ENCODE assay signal across 26 cellular contexts in the genomic region with DNA sequence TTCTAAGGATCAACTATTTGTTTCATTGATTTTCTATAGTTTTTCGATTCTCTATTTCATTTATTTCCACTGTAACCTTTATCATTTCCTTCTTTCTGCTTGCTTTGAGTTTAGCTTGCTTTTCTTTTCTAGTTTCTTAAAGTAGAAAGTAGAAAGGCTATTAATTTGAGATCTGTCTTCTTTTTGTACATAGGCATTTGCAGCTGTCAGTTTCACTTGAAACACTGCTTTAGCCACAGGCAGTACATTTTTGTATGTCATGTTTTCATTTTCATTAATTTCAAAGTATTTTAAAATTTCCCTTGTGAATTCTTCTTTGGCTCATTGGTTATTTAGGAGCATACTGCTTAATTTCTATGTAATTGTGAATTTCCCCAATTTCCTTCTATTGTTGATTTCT.
DNase-seq lines count a peak whose midpoint lies in the region; ATAC-seq and TF ChIP-seq lines count a peak whose summit lies in the region.
"Had no signal": no experiment of that assay in that cellular context is flagged by ENCODE, and none has a peak within 500 bp of the region (broad histone marks: within the 10 kb centered on the region; RNA-seq: fewer than 3 reads in every experiment).

No MANE protein-coding gene starts in this region.

- POLR2A ChIA-PET in activated CD4-positive, alpha-beta T cell treated with anti-CD3 and anti-CD28 coated beads for 36 hours (lab: Charles Lee) = no interaction called here
- POLR2A ChIA-PET in CD4-positive, alpha-beta T cell (lab: Charles Lee) = interaction anchor here (1.4 to 2.6 kb wide), 2 partner anchors 12 to 39 kb away, joined by 3 to 8 read pairs; no protein-coding TSS in a partner anchor

- no peaks in the 10 kb centered on the region for H3K27me3 ChIP-seq in CD4-positive, alpha-beta T cell (ENCODE audit: control insufficient read depth, insufficient read depth, low read length)
- H3K27me3 ChIP-seq: neural progenitor cell, tibial artery had no signal

- CTCF ChIA-PET in activated CD4-positive, alpha-beta T cell treated with anti-CD3 and anti-CD28 coated beads for 36 hours (lab: Charles Lee) = interaction anchor here (0.6 kb wide), 2 partner anchors 29 to 153 kb away, joined by 3 read pairs; no protein-coding TSS in a partner anchor
- CTCF ChIA-PET in CD4-positive, alpha-beta T cell (lab: Charles Lee) = no interaction called here

- ATAC-seq in activated CD4-positive, alpha-beta T cell treated with anti-CD3 and anti-CD28 coated beads for 36 hours = no peak
- ATAC-seq in CD4-positive, alpha-beta T cell (ENCODE audit: poor library complexity) = no peak
- ATAC-seq in HG02798 (IDR thresholded peaks at IDR 0.05; ENCODE audit: poor library complexity, unreplicated experiment) = peak; percentile 65
- no peak for ATAC-seq in HG03520 (IDR thresholded peaks at IDR 0.05; ENCODE audit: unreplicated experiment)
- ATAC-seq: sciatic nerve had no signal

- H3K36me3 Mint-ChIP-seq in activated CD4-positive, alpha-beta T cell treated with anti-CD3 and anti-CD28 coated beads for 36 hours (ENCODE audit: low read depth) = peaks cover 9% of the 10 kb centered on the region
- H3K36me3 Mint-ChIP-seq in CD4-positive, alpha-beta T cell (ENCODE audit: low read depth) = peaks cover 12% of the 10 kb centered on the region
- peaks cover 0 to 3% (median 0%) of the 10 kb centered on the region in 3 donors for H3K36me3 Mint-ChIP-seq in immature natural killer cell
- H3K36me3 Mint-ChIP-seq: neural progenitor cell had no signal

- no peak for TF ChIP-seq CTCF in CD4-positive, alpha-beta T cell (IDR thresholded peaks at IDR 0.05)

- DNase-seq in activated CD4-positive, alpha-beta T cell treated with anti-CD3 and anti-CD28 coated beads for 36 hours = no peak
- DNase-seq in activated CD4-positive, alpha-beta T cell treated with anti-CD3 and anti-CD28 coated beads, Interleukin-2, amount 50 U/mL, for 1 hour = no peak
- DNase-seq in CD4-positive, alpha-beta T cell = no peak
- DNase-seq in immature natural killer cell = no peak
- no peak for DNase-seq in iPS-NIHi11 (ENCODE audit: low spot score)
- DNase-seq in HT-29 (ENCODE audit: low spot score) = no peak
- DNase-seq: activated CD4-positive, CD25-positive, alpha-beta regulatory T cell treated with anti-CD3 and anti-CD28 coated beads, Interleukin-2, amount 50 U/mL, for 72 hours; activated CD8-positive, alpha-beta memory T cell treated with anti-CD3 and anti-CD28 coated beads, Interleukin-2, amount 50 U/mL, for 48 hours; caudate nucleus; GF-D8; HCEC 1CT; IMR-90; kidney glomerular epithelial cell; NCI-H1092 treated with DMSO at 0.1 percent for 48 hours; NCI-H187 treated with DMSO at 0.1 percent for 48 hours; NCI-H526; RPMI8226; stomach; tibial artery had no signal

- peak overlapping the region; percentile 65 for H3K27ac Mint-ChIP-seq in activated CD4-positive, alpha-beta T cell treated with anti-CD3 and anti-CD28 coated beads for 36 hours
- peak overlapping the region; percentile 51 for H3K27ac Mint-ChIP-seq in CD4-positive, alpha-beta T cell
- H3K27ac Mint-ChIP-seq in immature natural killer cell = peak overlapping the region in 4 of 6 donors; percentile 3 to 53 (median 33)
- H3K27ac Mint-ChIP-seq: dendritic cell treated with granulocyte-macrophage colony-stimulating factor and Interleukin-4, amounts not matched to agents 40 ng/mL and 50 ng/mL, for 4 days; neural progenitor cell; progenitor cell of endocrine pancreas had no signal

- H3K27me3 Mint-ChIP-seq in activated CD4-positive, alpha-beta T cell treated with anti-CD3 and anti-CD28 coated beads for 36 hours = no peaks in the 10 kb centered on the region
- no peaks in the 10 kb centered on the region for H3K27me3 Mint-ChIP-seq in CD4-positive, alpha-beta T cell
- H3K27me3 Mint-ChIP-seq in immature natural killer cell (ENCODE audit: low read depth in 3 of 3) = peaks cover 0 to 3% (median 2%) of the 10 kb centered on the region in 3 donors
- H3K27me3 Mint-ChIP-seq: dendritic cell treated with granulocyte-macrophage colony-stimulating factor and Interleukin-4, amounts not matched to agents 40 ng/mL and 50 ng/mL, for 4 days; progenitor cell of endocrine pancreas had no signal

- no peak overlapping the region for H3K27ac ChIP-seq in CD4-positive, alpha-beta T cell (ENCODE audit: low read depth, low read length)
- H3K27ac ChIP-seq: 22Rv1, neural progenitor cell, stomach, tibial artery had no signal

- H3K4me3 Mint-ChIP-seq in activated CD4-positive, alpha-beta T cell treated with anti-CD3 and anti-CD28 coated beads for 36 hours = peak overlapping the region; percentile 18
- H3K4me3 Mint-ChIP-seq in CD4-positive, alpha-beta T cell = no peak overlapping the region
- H3K4me3 Mint-ChIP-seq in immature natural killer cell = no peak overlapping the region
- H3K4me3 Mint-ChIP-seq: dendritic cell treated with granulocyte-macrophage colony-stimulating factor and Interleukin-4, amounts not matched to agents 40 ng/mL and 50 ng/mL, for 4 days; neural progenitor cell had no signal

- peaks cover 69% of the 10 kb centered on the region for H3K4me1 Mint-ChIP-seq in activated CD4-positive, alpha-beta T cell treated with anti-CD3 and anti-CD28 coated beads for 36 hours
- peaks cover 66% of the 10 kb centered on the region for H3K4me1 Mint-ChIP-seq in CD4-positive, alpha-beta T cell (ENCODE audit: low read depth)
- H3K4me1 Mint-ChIP-seq in immature natural killer cell = peaks cover 44 to 46% of the 10 kb centered on the region in 2 donors
- H3K4me1 Mint-ChIP-seq: neural progenitor cell had no signal

- H3K9me3 Mint-ChIP-seq in activated CD4-positive, alpha-beta T cell treated with anti-CD3 and anti-CD28 coated beads for 36 hours (ENCODE audit: low read depth) = no peaks in the 10 kb centered on the region
- H3K9me3 Mint-ChIP-seq in CD4-positive, alpha-beta T cell = no peaks in the 10 kb centered on the region
- H3K9me3 Mint-ChIP-seq in immature natural killer cell = no peaks in the 10 kb centered on the region
- H3K9me3 Mint-ChIP-seq: dendritic cell treated with granulocyte-macrophage colony-stimulating factor and Interleukin-4, amounts not matched to agents 40 ng/mL and 50 ng/mL, for 4 days; neural progenitor cell had no signal

- no peaks in the 10 kb centered on the region for H3K9me3 ChIP-seq in CD4-positive, alpha-beta T cell (ENCODE audit: control insufficient read depth, low read length)
- H3K9me3 ChIP-seq: stomach, tibial artery had no signal

- intact Hi-C loops in activated CD4-positive, alpha-beta T cell treated with anti-CD3 and anti-CD28 coated beads for 36 hours (cut with DNase I, micrococcal nuclease) = no loop called here
- intact Hi-C loops in CD4-positive, alpha-beta T cell (cut with DNase I, micrococcal nuclease) = loop anchor here in 1 of 2 experiments (10.0 kb wide), 3 partner anchors 140 to 330 kb away; partner anchors contain the start of gene BCLAF3
